Comparison of ENCODE assay signal across 15 cellular contexts in the genomic region with DNA sequence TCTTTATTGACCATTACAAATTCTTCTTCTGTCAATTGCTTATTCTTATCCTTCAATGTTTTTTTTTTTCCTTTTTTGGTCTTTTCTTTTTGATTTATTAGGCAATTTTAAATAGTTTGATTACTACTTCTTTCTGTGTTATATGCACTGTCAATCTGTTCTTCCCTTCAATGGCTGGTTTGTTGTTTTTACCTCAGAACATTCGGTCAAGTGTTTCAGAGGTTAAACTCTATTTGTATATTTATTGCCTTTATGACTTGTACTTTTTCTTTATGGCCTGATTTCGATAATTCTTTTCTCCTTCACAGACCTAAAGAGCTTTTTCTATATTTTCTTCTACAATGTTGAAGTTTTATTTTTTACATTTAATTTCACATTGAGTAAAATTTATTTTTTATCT.
DNase-seq lines count a peak whose midpoint lies in the region; ATAC-seq and TF ChIP-seq lines count a peak whose summit lies in the region.
"Had no signal": no experiment of that assay in that cellular context is flagged by ENCODE, and none has a peak within 500 bp of the region (broad histone marks: within the 10 kb centered on the region; RNA-seq: fewer than 3 reads in every experiment).

No MANE protein-coding gene starts in this region.

- POLR2A ChIA-PET in HEK293 (lab: Yijun Ruan, JAX) = no interaction called here

- ATAC-seq in T-helper 17 cell (no peak), HG03460 (IDR thresholded peaks at IDR 0.05; ENCODE audit: unreplicated experiment) (no peak), HG02840 (IDR thresholded peaks at IDR 0.05; ENCODE audit: low FRiP score, unreplicated experiment) (no peak)
- ATAC-seq: A549 had no signal

- CTCF ChIA-PET in HEK293 (lab: Yijun Ruan, JAX) = interaction anchor here (0.6 to 1.7 kb wide), 5 partner anchors 17 to 765 kb away, joined by 3 to 5 read pairs (median 4); no protein-coding TSS in a partner anchor

- H3K9me3 ChIP-seq in HEK293 (ENCODE audit: control insufficient read depth, insufficient read depth, low read depth, low read length) (no peaks in the 10 kb centered on the region), T-helper 17 cell (ENCODE audit: control insufficient read depth, low read length, poor library complexity, severe bottlenecking) (no peaks in the 10 kb centered on the region)
- H3K9me3 ChIP-seq: A549, BE2C had no signal

- peaks cover 28% of the 10 kb centered on the region for H3K4me1 ChIP-seq in HEK293 (ENCODE audit: control insufficient read depth, insufficient read depth, low read length)
- H3K4me1 ChIP-seq: BE2C had no signal

- no peaks in the 10 kb centered on the region for H3K9me3 Mint-ChIP-seq in nephron progenitor cell
- H3K9me3 Mint-ChIP-seq: CD4-positive, alpha-beta memory T cell had no signal

- DNase-seq in T-helper 17 cell (no peak), nephron progenitor cell (no peak), NCI-H510A treated with DMSO at 0.1 percent for 48 hours (lab: John Stamatoyannopoulos, UW) (no peak), HCEC 1CT (no peak)
- DNase-seq: BE2C; CD4-positive, alpha-beta memory T cell; DMS79; GM23248; H7 had no signal

- H3K4me1 Mint-ChIP-seq in T-helper 17 cell (peaks cover 19% of the 10 kb centered on the region), nephron progenitor cell (peaks cover 62% of the 10 kb centered on the region)

- H3K4me3 ChIP-seq in HEK293 (ENCODE audit: low read depth, low read length) = no peak overlapping the region
- H3K4me3 ChIP-seq: A549, GM23248 had no signal

- H3K4me3 Mint-ChIP-seq in T-helper 17 cell (no peak overlapping the region), nephron progenitor cell (peak overlapping the region; percentile 6)
- H3K4me3 Mint-ChIP-seq: CD4-positive, alpha-beta memory T cell had no signal

- H3K36me3 ChIP-seq in HEK293 (ENCODE audit: control insufficient read depth in 2 of 2, insufficient read depth in 1 of 2, low read length in 2 of 2) = no peaks in the 10 kb centered on the region
- H3K36me3 ChIP-seq: BE2C had no signal

- TF ChIP-seq CTCF in HEK293 (tag by site-specific recombination; IDR thresholded peaks at IDR 0.05) = no peak
- no peak for TF ChIP-seq CTCF in nephron progenitor cell (IDR thresholded peaks at IDR 0.05)

- H3K36me3 Mint-ChIP-seq in T-helper 17 cell (ENCODE audit: low read depth) (no peaks in the 10 kb centered on the region), nephron progenitor cell (ENCODE audit: low read depth) (no peaks in the 10 kb centered on the region)
- H3K36me3 Mint-ChIP-seq: CD4-positive, alpha-beta memory T cell had no signal

- H3K27me3 Mint-ChIP-seq in T-helper 17 cell (no peaks in the 10 kb centered on the region), nephron progenitor cell (ENCODE audit: low read depth, poor library complexity) (peaks cover 6% of the 10 kb centered on the region)
- H3K27me3 Mint-ChIP-seq: CD4-positive, alpha-beta memory T cell had no signal

- H3K27ac Mint-ChIP-seq in T-helper 17 cell (peak overlapping the region; percentile 61), nephron progenitor cell (peak overlapping the region; percentile 53)
- H3K27ac Mint-ChIP-seq: CD4-positive, alpha-beta memory T cell had no signal

- no peak overlapping the region for H3K27ac ChIP-seq in HEK293 (ENCODE audit: extremely low read depth, low read depth, low read length)
- H3K27ac ChIP-seq: C4-2B, GM23248, HL-60 had no signal

TF ChIP-seq in HEK293, 187 proteins besides CTCF, POLR2A, EP300 and RAD21:
- TF ChIP-seq FEZF1 (tag by site-specific recombination; IDR thresholded peaks at IDR 0.05) (peak; percentile 86), ZNF19 (tag by site-specific recombination; IDR thresholded peaks at IDR 0.05; ENCODE audit: low read depth) (no peak), ZNF843 (tag by site-specific recombination; IDR thresholded peaks at IDR 0.05) (peak; percentile 67), HOXD13 (CRISPR knock-in tag; IDR thresholded peaks at IDR 0.05; ENCODE audit: borderline replicate concordance) (no peak)
- TF ChIP-seq, protein P1, sequence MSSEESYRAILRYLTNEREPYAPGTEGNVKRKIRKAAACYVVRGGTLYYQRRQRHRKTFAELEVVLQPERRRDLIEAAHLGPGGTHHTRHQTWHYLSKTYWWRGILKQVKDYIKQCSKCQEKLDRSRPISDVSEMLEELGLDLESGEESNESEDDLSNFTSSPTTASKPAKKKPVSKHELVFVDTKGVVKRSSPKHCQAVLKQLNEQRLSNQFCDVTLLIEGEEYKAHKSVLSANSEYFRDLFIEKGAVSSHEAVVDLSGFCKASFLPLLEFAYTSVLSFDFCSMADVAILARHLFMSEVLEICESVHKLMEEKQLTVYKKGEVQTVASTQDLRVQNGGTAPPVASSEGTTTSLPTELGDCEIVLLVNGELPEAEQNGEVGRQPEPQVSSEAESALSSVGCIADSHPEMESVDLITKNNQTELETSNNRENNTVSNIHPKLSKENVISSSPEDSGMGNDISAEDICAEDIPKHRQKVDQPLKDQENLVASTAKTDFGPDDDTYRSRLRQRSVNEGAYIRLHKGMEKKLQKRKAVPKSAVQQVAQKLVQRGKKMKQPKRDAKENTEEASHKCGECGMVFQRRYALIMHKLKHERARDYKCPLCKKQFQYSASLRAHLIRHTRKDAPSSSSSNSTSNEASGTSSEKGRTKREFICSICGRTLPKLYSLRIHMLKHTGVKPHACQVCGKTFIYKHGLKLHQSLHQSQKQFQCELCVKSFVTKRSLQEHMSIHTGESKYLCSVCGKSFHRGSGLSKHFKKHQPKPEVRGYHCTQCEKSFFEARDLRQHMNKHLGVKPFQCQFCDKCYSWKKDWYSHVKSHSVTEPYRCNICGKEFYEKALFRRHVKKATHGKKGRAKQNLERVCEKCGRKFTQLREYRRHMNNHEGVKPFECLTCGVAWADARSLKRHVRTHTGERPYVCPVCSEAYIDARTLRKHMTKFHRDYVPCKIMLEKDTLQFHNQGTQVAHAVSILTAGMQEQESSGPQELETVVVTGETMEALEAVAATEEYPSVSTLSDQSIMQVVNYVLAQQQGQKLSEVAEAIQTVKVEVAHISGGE (tag by site-specific recombination; conservative IDR thresholded peaks at IDR 0.05; ENCODE audit: low read depth) = no peak
- TF ChIP-seq, protein P2, sequence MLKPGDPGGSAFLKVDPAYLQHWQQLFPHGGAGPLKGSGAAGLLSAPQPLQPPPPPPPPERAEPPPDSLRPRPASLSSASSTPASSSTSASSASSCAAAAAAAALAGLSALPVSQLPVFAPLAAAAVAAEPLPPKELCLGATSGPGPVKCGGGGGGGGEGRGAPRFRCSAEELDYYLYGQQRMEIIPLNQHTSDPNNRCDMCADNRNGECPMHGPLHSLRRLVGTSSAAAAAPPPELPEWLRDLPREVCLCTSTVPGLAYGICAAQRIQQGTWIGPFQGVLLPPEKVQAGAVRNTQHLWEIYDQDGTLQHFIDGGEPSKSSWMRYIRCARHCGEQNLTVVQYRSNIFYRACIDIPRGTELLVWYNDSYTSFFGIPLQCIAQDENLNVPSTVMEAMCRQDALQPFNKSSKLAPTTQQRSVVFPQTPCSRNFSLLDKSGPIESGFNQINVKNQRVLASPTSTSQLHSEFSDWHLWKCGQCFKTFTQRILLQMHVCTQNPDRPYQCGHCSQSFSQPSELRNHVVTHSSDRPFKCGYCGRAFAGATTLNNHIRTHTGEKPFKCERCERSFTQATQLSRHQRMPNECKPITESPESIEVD (tag by site-specific recombination; IDR thresholded peaks at IDR 0.05) = peak; percentile 94
